18 cellular contexts compared by ENCODE assay signal in genomic region chr10:86179961-86180360, GRCh38.
DNase-seq lines count a peak whose midpoint lies in the region; ATAC-seq, FAIRE-seq and TF ChIP-seq lines count a peak whose summit lies in the region.
"Had no signal": no experiment of that assay in that cellular context is flagged by ENCODE, and none has a peak within 500 bp of the region (broad histone marks: within the 10 kb centered on the region; RNA-seq: fewer than 3 reads in every experiment).

No MANE protein-coding gene starts in this region.

- no peaks in the 10 kb centered on the region for H3K4me1 Mint-ChIP-seq in activated T-cell treated with anti-CD3 and anti-CD28 coated beads, Interleukin-2, amount 50 U/mL, for 24 hours (ENCODE audit: low read depth)
- H3K4me1 Mint-ChIP-seq: CD14-positive monocyte; CD4-positive, alpha-beta memory T cell; GM23338 had no signal

- intact Hi-C loops in kidney (cut with DNase I) = no loop called here
- intact Hi-C loops in posterior vena cava (cut with DNase I) = no loop called here
- intact Hi-C loops in upper lobe of right lung (cut with DNase I) = no loop called here

- H3K27ac ChIP-seq in kidney (ENCODE audit: low read depth in 2 of 2, low read length in 2 of 2) = no peak overlapping the region
- H3K27ac ChIP-seq in upper lobe of right lung = no peak overlapping the region
- H3K27ac ChIP-seq: BLaER1 had no signal

- DNase-seq in activated T-cell treated with anti-CD3 and anti-CD28 coated beads, Interleukin-2, amount 50 U/mL, for 24 hours = peak; percentile 8
- DNase-seq in activated T-cell treated with anti-CD3 and anti-CD28 coated beads, Interleukin-2, amount 50 U/mL, for 48 hours = no peak
- peak; percentile 38 for DNase-seq in kidney
- peak; percentile 55 for DNase-seq in posterior vena cava (ENCODE audit: low spot score)
- peak; percentile 23 for DNase-seq in upper lobe of right lung
- DNase-seq in GDM1 (lab: John Stamatoyannopoulos, UW) = no peak
- no peak for DNase-seq in NCI-H1694 treated with DMSO at 0.1 percent for 48 hours (lab: John Stamatoyannopoulos, UW)
- DNase-seq: 8988T; CD4-positive, alpha-beta memory T cell; DMS153; DMS79; GF-D8; HCEC 1CT had no signal

- H3K4me3 Mint-ChIP-seq in activated T-cell treated with anti-CD3 and anti-CD28 coated beads, Interleukin-2, amount 50 U/mL, for 24 hours = no peak overlapping the region
- H3K4me3 Mint-ChIP-seq: CD14-positive monocyte; CD4-positive, alpha-beta memory T cell; GM23338 had no signal

- H3K4me1 ChIP-seq in kidney (ENCODE audit: control insufficient read depth in 1 of 2, insufficient read depth in 1 of 2, low read depth in 1 of 2, low read length in 2 of 2) (no peaks in the 10 kb centered on the region), upper lobe of right lung (no peaks in the 10 kb centered on the region)
- H3K4me1 ChIP-seq: BLaER1 had no signal

- H3K4me3 ChIP-seq in kidney (ENCODE audit: low read length in 2 of 2) = no peak overlapping the region
- no peak overlapping the region for H3K4me3 ChIP-seq in upper lobe of right lung
- H3K4me3 ChIP-seq: BLaER1, GM23338 had no signal

- no peaks in the 10 kb centered on the region for H3K9me3 Mint-ChIP-seq in activated T-cell treated with anti-CD3 and anti-CD28 coated beads, Interleukin-2, amount 50 U/mL, for 24 hours
- H3K9me3 Mint-ChIP-seq: CD14-positive monocyte, GM23338 had no signal

- H3K36me3 ChIP-seq in kidney (ENCODE audit: control insufficient read depth in 1 of 2, insufficient read depth in 2 of 2, low read length in 2 of 2) = no peaks in the 10 kb centered on the region
- no peaks in the 10 kb centered on the region for H3K36me3 ChIP-seq in upper lobe of right lung
- H3K36me3 ChIP-seq: BLaER1 had no signal

- H3K27me3 ChIP-seq in upper lobe of right lung = no peaks in the 10 kb centered on the region
- H3K27me3 ChIP-seq: BLaER1 had no signal

- FAIRE-seq in kidney (lab: Jason Lieb, UNC) = no peak
- FAIRE-seq: H54, HTR-8/SVneo had no signal

- H3K9me3 ChIP-seq in kidney (ENCODE audit: control insufficient read depth in 1 of 2, low read length in 2 of 2) (no peaks in the 10 kb centered on the region), upper lobe of right lung (no peaks in the 10 kb centered on the region)

- no peaks in the 10 kb centered on the region for H3K36me3 Mint-ChIP-seq in activated T-cell treated with anti-CD3 and anti-CD28 coated beads, Interleukin-2, amount 50 U/mL, for 24 hours (ENCODE audit: low read depth)
- H3K36me3 Mint-ChIP-seq: CD14-positive monocyte; CD4-positive, alpha-beta memory T cell had no signal

- no peak overlapping the region for H3K9ac ChIP-seq in kidney (ENCODE audit: low read length in 2 of 2)
- H3K9ac ChIP-seq: BLaER1 had no signal

- ATAC-seq in upper lobe of right lung = peak; percentile 7
- ATAC-seq: GM23338 had no signal

- no peaks in the 10 kb centered on the region for H3K27me3 Mint-ChIP-seq in activated T-cell treated with anti-CD3 and anti-CD28 coated beads, Interleukin-2, amount 50 U/mL, for 24 hours

- TF ChIP-seq CTCF in kidney (IDR thresholded peaks at IDR 0.05; ENCODE audit: borderline replicate concordance, extremely low read depth, insufficient read depth) (no peak), upper lobe of right lung (IDR thresholded peaks at IDR 0.05) (no peak)

- H3K27ac Mint-ChIP-seq in activated T-cell treated with anti-CD3 and anti-CD28 coated beads, Interleukin-2, amount 50 U/mL, for 24 hours = no peak overlapping the region
- H3K27ac Mint-ChIP-seq: GM23338 had no signal

Comparison
In these comparisons a context has a peak if more than half of its experiments do, and no peak if none do; other contexts are left out.
1. DNase-seq: peak in activated T-cell treated with anti-CD3 and anti-CD28 coated beads, Interleukin-2, amount 50 U/mL, for 24 hours (single experiment), kidney (single experiment), posterior vena cava (single experiment) and upper lobe of right lung (single experiment); none in activated T-cell treated with anti-CD3 and anti-CD28 coated beads, Interleukin-2, amount 50 U/mL, for 48 hours (0 of 2), GDM1 (single experiment) and NCI-H1694 treated with DMSO at 0.1 percent for 48 hours (single experiment).